8 cellular contexts compared by ENCODE assay signal in genomic region chr19:45094158-45094557, GRCh38. TPM values are rescaled to one million over a fixed set of nuclear protein-coding genes. Genes with fewer than 3 reads are reported as not detected.
DNase-seq lines count a peak whose midpoint lies in the region; ATAC-seq and TF ChIP-seq lines count a peak whose summit lies in the region.

No MANE protein-coding gene starts in this region.

- peaks cover 31% of the 10 kb centered on the region for H3K4me1 ChIP-seq in A673 (ENCODE audit: insufficient read depth, low read length, poor library complexity, severe bottlenecking)
- peaks cover 36 to 47% of the 10 kb centered on the region in 2 donors for H3K4me1 ChIP-seq in mucosa of rectum (ENCODE audit: control insufficient read depth in 2 of 2, insufficient read depth in 2 of 2, low read length in 2 of 2)

- H3K27me3 ChIP-seq in A673 (replicated peaks; ENCODE audit: insufficient read depth, low read depth, low read length, poor library complexity): no peaks in the 10 kb centered on the region
- no peaks in the 10 kb centered on the region for H3K27me3 ChIP-seq in brain microvascular endothelial cell (replicated peaks)
- no peaks in the 10 kb centered on the region for H3K27me3 ChIP-seq in mucosa of rectum (ENCODE audit: control insufficient read depth in 2 of 2, insufficient read depth in 2 of 2, low read length in 2 of 2)

- BruUV-seq in A673 (replicated peaks; lab: Mats Ljungman, UMichigan): no TSS peak

- H3K9me3 Mint-ChIP-seq in HFFc6: no peaks in the 10 kb centered on the region

- peak overlapping the region; percentile 75 for H3K27ac Mint-ChIP-seq in HFFc6

- H3K4me3 Mint-ChIP-seq in HFFc6: peak overlapping the region; percentile 93

- CTCF ChIA-PET in A673 (lab: Charles Lee): interaction anchor here (0.7 kb wide), 1 partner anchor 161 kb away, joined by 3 read pairs; no protein-coding TSS in a partner anchor

- in situ Hi-C loops in brain microvascular endothelial cell (cut with HindIII; ENCODE audit: low pct_ligation_motif_present, low sequenced_read_pairs): no loop called here

- H3K36me3 Mint-ChIP-seq in HFFc6 (ENCODE audit: low read depth): peaks cover 18% of the 10 kb centered on the region

- intact Hi-C loops in A673 (cut with micrococcal nuclease; ENCODE audit: unreplicated experiment): loop anchor here (5.0 kb wide), 1 partner anchor 92 kb away; the partner anchor contains the start of gene RELB

- peaks cover 8% of the 10 kb centered on the region for H3K36me3 ChIP-seq in A673 (ENCODE audit: insufficient read depth, low read length, poor library complexity, severe bottlenecking)
- H3K36me3 ChIP-seq in brain microvascular endothelial cell (replicated peaks): peaks cover 11% of the 10 kb centered on the region
- peaks cover 3 to 8% of the 10 kb centered on the region in 2 donors for H3K36me3 ChIP-seq in mucosa of rectum (ENCODE audit: control insufficient read depth in 2 of 2, insufficient read depth in 2 of 2, low read length in 2 of 2)

- H3K9me3 ChIP-seq in A673 (ENCODE audit: low read depth, low read length, poor library complexity, severe bottlenecking): no peaks in the 10 kb centered on the region
- no peaks in the 10 kb centered on the region for H3K9me3 ChIP-seq in mucosa of rectum (ENCODE audit: control insufficient read depth in 2 of 2, low read length in 2 of 2)

- TF ChIP-seq CTCF in A673 (conservative IDR thresholded peaks at IDR 0.05; ENCODE audit: low read depth, low read length) (no peak), HFFc6 (IDR thresholded peaks at IDR 0.05) (no peak), brain microvascular endothelial cell (IDR thresholded peaks at IDR 0.05; ENCODE audit: low read depth, low read length, missing control alignments) (no peak)

- H3K27ac ChIP-seq in A673 (ENCODE audit: low read depth, low read length, poor library complexity, severe bottlenecking) (peak overlapping the region; percentile 99), brain microvascular endothelial cell (no peak overlapping the region), mucosa of rectum (ENCODE audit: low read depth in 2 of 2, low read length in 2 of 2) (no peak overlapping the region)

- H3K4me3 ChIP-seq in A673 (ENCODE audit: low read depth, low read length, poor library complexity, severe bottlenecking) (peak overlapping the region; percentile 99), brain microvascular endothelial cell (ENCODE audit: low read depth, low read length) (peak overlapping the region; percentile 93), mucosa of rectum (ENCODE audit: low read length in 2 of 2) (peak overlapping the region; percentile 90 to 92)

- H3K9ac ChIP-seq in mucosa of rectum (ENCODE audit: low read depth in 1 of 2, low read length in 2 of 2): peak overlapping the region; percentile 86 to 90

- ATAC-seq in HG03039 (IDR thresholded peaks at IDR 0.05; ENCODE audit: unreplicated experiment): no peak

- H3K4me1 Mint-ChIP-seq in HFFc6 (ENCODE audit: low read depth): peaks cover 70% of the 10 kb centered on the region

- H3K27me3 Mint-ChIP-seq in HFFc6 (ENCODE audit: insufficient read depth): peaks cover 2% of the 10 kb centered on the region; the same call in 1 of the 2 replicates

- DNase-seq in A673 (ENCODE audit: low spot score) (no peak), HFFc6 (no peak), brain microvascular endothelial cell (no peak), NCI-H526 (lab: John Stamatoyannopoulos, UW) (no peak), cortex of kidney (lab: John Stamatoyannopoulos, UW) (no peak)
- DNase-seq in NK-92 treated with Interleukin-12 subunit alpha and Interleukin-12 subunit beta, amount 100 ng/mL, for 24 hours (lab: John Stamatoyannopoulos, UW): no peak

- POLR2A ChIA-PET in A673 (lab: Charles Lee; ENCODE audit: low non-redundant PET): no interaction called here

RNA-seq across cellular contexts. Expression of gene PPP1R37, which starts 1.2 kb away (rescaled TPM):
- total RNA-seq in A673 (2021): 33.6 and 34.0 TPM in 2 replicates
- 10 to 100 TPM; 20.4 to 27.4 (median 21.6) TPM for total RNA-seq in HFFc6 (2021; fragmentation: NEBNext Ultra II Directional; extraction: Animal tissue kit (Norgen Biotek cat#: 25700))

RNA-seq across cellular contexts. Expression of gene GEMIN7, which starts 15.1 kb away (rescaled TPM):
- 34.0 and 34.5 TPM in 2 replicates for total RNA-seq in A673 (2021)
- total RNA-seq in HFFc6 (2021; fragmentation: NEBNext Ultra II Directional; extraction: Animal tissue kit (Norgen Biotek cat#: 25700)): 10 to 100 TPM; 34.3 to 43.4 (median 39.0) TPM

RNA-seq across cellular contexts. Expression of gene ZNF296, which starts 17.9 kb away (rescaled TPM):
- total RNA-seq in A673 (2021): 2.9 and 3.0 TPM in 2 replicates
- total RNA-seq in HFFc6 (2021; fragmentation: NEBNext Ultra II Directional; extraction: Animal tissue kit (Norgen Biotek cat#: 25700)): under 1 TPM; 0.57 to 0.87 (median 0.65) TPM

RNA-seq across cellular contexts. Expression of gene CLASRP, which starts 55.3 kb away (rescaled TPM):
- 104 and 109 TPM in 2 replicates for total RNA-seq in A673 (2021)
- total RNA-seq in HFFc6 (2021; fragmentation: NEBNext Ultra II Directional; extraction: Animal tissue kit (Norgen Biotek cat#: 25700)): 10 to 100 TPM; 29.9 to 42.9 (median 37.3) TPM
